18 cellular contexts compared by ENCODE assay signal in genomic region chr2:216236486-216236885, GRCh38.
DNase-seq lines count a peak whose midpoint lies in the region; ATAC-seq, FAIRE-seq and TF ChIP-seq lines count a peak whose summit lies in the region.
"Had no signal": no experiment of that assay in that cellular context is flagged by ENCODE, and none has a peak within 500 bp of the region (broad histone marks: within the 10 kb centered on the region; RNA-seq: fewer than 3 reads in every experiment).

No MANE protein-coding gene starts in this region.

- H3K9me3 ChIP-seq in lung (ENCODE audit: control insufficient read depth in 2 of 2, insufficient read depth in 1 of 2, low read length in 1 of 2) = peaks cover 9 to 10% of the 10 kb centered on the region in 2 donors
- H3K9me3 ChIP-seq in vagina = peaks cover 4% of the 10 kb centered on the region
- peaks cover 22% of the 10 kb centered on the region for H3K9me3 ChIP-seq in HepG2 (ENCODE audit: low read length)
- H3K9me3 ChIP-seq: BE2C had no signal

- no peak for TF ChIP-seq RAD21 in HepG2 (CRISPR knock-in tag; IDR thresholded peaks at IDR 0.05)

- ATAC-seq in lung (ENCODE audit: insufficient read depth, low FRiP score) (no peak), HepG2 (no peak)
- ATAC-seq: A549, HCT116 had no signal

- no peak overlapping the region for H3K27ac ChIP-seq in lung (ENCODE audit: low read depth in 1 of 2, low read length in 1 of 2)
- H3K27ac ChIP-seq in vagina = no peak overlapping the region
- no peak overlapping the region for H3K27ac ChIP-seq in HepG2 (ENCODE audit: extremely low read length, insufficient read depth, low read length)
- H3K27ac ChIP-seq: A549, C4-2B, GM23248 had no signal

- no TSS peak for BruUV-seq in HepG2 (replicated peaks; lab: Mats Ljungman, UMichigan)

- intact Hi-C loops in vagina (cut with DNase I) = no loop called here
- intact Hi-C loops in HepG2 (cut with micrococcal nuclease; ENCODE audit: unreplicated experiment) = no loop called here
- intact Hi-C loops in posterior vena cava (cut with DNase I) = no loop called here

- TF ChIP-seq EP300 in HepG2 (IDR thresholded peaks at IDR 0.05; ENCODE audit: low read depth in 2 of 2, low read length in 2 of 2) (no peak), HepG2 (CRISPR knock-in tag; IDR thresholded peaks at IDR 0.05; ENCODE audit: borderline replicate concordance) (no peak)

- H3K4me1 ChIP-seq in lung (ENCODE audit: control insufficient read depth in 2 of 2, insufficient read depth in 2 of 2, low read length in 2 of 2) (no peaks in the 10 kb centered on the region), vagina (no peaks in the 10 kb centered on the region), HepG2 (ENCODE audit: insufficient read depth, low read length) (no peaks in the 10 kb centered on the region)
- H3K4me1 ChIP-seq: A549 had no signal

- H3K79me2 ChIP-seq in HepG2 (ENCODE audit: insufficient read depth, low read length) = no peaks in the 10 kb centered on the region

- CTCF ChIA-PET in HepG2 (lab: Yijun Ruan, JAX; ENCODE audit: low intra/inter-chr PET ratio, low total read pairs) = no interaction called here

- TF ChIP-seq POLR2A in vagina (IDR thresholded peaks at IDR 0.05) (no peak), HepG2 (IDR thresholded peaks at IDR 0.05; ENCODE audit: insufficient read depth in 1 of 2, low read depth in 2 of 2, low read length in 2 of 2) (no peak)

- no peaks in the 10 kb centered on the region for H4K20me1 ChIP-seq in HepG2 (ENCODE audit: insufficient read depth, low read length)

- H3K27me3 ChIP-seq in lung (ENCODE audit: control insufficient read depth, insufficient read depth) (no peaks in the 10 kb centered on the region), vagina (no peaks in the 10 kb centered on the region), HepG2 (ENCODE audit: control insufficient read depth in 1 of 2, insufficient read depth in 2 of 2, low read length in 2 of 2) (no peaks in the 10 kb centered on the region; a peak in 1 of 5 replicates)
- H3K27me3 ChIP-seq: BE2C had no signal

- POLR2A ChIA-PET in HepG2 (lab: Yijun Ruan, JAX) = no interaction called here

- in situ Hi-C loops in HepG2 (cut with HindIII; ENCODE audit: extremely low pct_ligation_motif_present, low pct_unique_long_range_greater_than_20kb) = no loop called here

- H3K36me3 ChIP-seq in lung (ENCODE audit: control insufficient read depth in 2 of 2, insufficient read depth in 2 of 2, low read length in 2 of 2) = no peaks in the 10 kb centered on the region
- H3K36me3 ChIP-seq in vagina = no peaks in the 10 kb centered on the region
- no peaks in the 10 kb centered on the region for H3K36me3 ChIP-seq in HepG2 (replicated peaks in 1 of 2; ENCODE audit: control insufficient read depth in 1 of 2, insufficient read depth in 2 of 2, low read length in 2 of 2)
- H3K36me3 ChIP-seq: BE2C had no signal

- TF ChIP-seq CTCF in lung (IDR thresholded peaks at IDR 0.05; ENCODE audit: control extremely low read depth, extremely low read depth) (no peak), vagina (IDR thresholded peaks at IDR 0.05) (no peak), HepG2 (CRISPR knock-in tag; IDR thresholded peaks at IDR 0.05) (no peak)

- no peak overlapping the region for H3K4me2 ChIP-seq in HepG2 (ENCODE audit: low read depth, low read length)
- H3K4me2 ChIP-seq: A549 had no signal

- no peak overlapping the region for H3K9ac ChIP-seq in HepG2 (ENCODE audit: insufficient read depth, low read depth, low read length)
- H3K9ac ChIP-seq: GM23248 had no signal

- FAIRE-seq in HepG2 (lab: Jason Lieb, UNC) = no peak
- FAIRE-seq: A549, D721Med, H54, HTR-8/SVneo had no signal

- H3K4me3 ChIP-seq in lung (no peak overlapping the region), vagina (no peak overlapping the region), HepG2 (replicated peaks in 1 of 3; ENCODE audit: insufficient read depth in 1 of 3, low read depth in 2 of 3, low read length in 3 of 3) (no peak overlapping the region)
- H3K4me3 ChIP-seq: A549, GM23248 had no signal

- DNase-seq in activated CD8-positive, alpha-beta memory T cell treated with anti-CD3 and anti-CD28 coated beads for 24 hours = peak; percentile 13
- DNase-seq in activated CD8-positive, alpha-beta memory T cell treated with anti-CD3 and anti-CD28 coated beads, Interleukin-2, amount 50 U/mL, for 4 hours = no peak
- DNase-seq in NCI-H345 (lab: John Stamatoyannopoulos, UW) (peak; percentile 31), lung (ENCODE audit: low spot score) (peak; percentile 5), vagina (ENCODE audit: extremely low spot score in 2 of 2) (peak; percentile 46 to 47), HepG2 (ENCODE audit: low spot score) (no peak), posterior vena cava (ENCODE audit: low spot score) (no peak)
- DNase-seq: BE2C; CD4-positive, alpha-beta memory T cell; DMS153; GF-D8; GM23248 had no signal

- 0% methylated on average over 1 of the region's 1 CpG for WGBS in lung, 2 donors
- 0% methylated on average over 1 of the region's 1 CpG for WGBS in HepG2 (ENCODE audit: low lambda C conversion rate)

- H2AFZ ChIP-seq in HepG2 (ENCODE audit: low read length) = no peak overlapping the region
- H2AFZ ChIP-seq: GM23248 had no signal

TF ChIP-seq in HepG2, 621 proteins besides CTCF, POLR2A, EP300 and RAD21 (continues in another document):
- TF ChIP-seq, protein P1, sequence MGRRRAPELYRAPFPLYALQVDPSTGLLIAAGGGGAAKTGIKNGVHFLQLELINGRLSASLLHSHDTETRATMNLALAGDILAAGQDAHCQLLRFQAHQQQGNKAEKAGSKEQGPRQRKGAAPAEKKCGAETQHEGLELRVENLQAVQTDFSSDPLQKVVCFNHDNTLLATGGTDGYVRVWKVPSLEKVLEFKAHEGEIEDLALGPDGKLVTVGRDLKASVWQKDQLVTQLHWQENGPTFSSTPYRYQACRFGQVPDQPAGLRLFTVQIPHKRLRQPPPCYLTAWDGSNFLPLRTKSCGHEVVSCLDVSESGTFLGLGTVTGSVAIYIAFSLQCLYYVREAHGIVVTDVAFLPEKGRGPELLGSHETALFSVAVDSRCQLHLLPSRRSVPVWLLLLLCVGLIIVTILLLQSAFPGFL (CRISPR knock-in tag; IDR thresholded peaks at IDR 0.05) = no peak
- TF ChIP-seq ZBTB21 (CRISPR knock-in tag; IDR thresholded peaks at IDR 0.05) = no peak
- no peak for TF ChIP-seq NFKB2 (CRISPR knock-in tag; IDR thresholded peaks at IDR 0.05; ENCODE audit: borderline replicate concordance)
- TF ChIP-seq UBTF (CRISPR knock-in tag; IDR thresholded peaks at IDR 0.05) = no peak
- TF ChIP-seq DMTF1 (CRISPR knock-in tag; IDR thresholded peaks at IDR 0.05) = no peak
- TF ChIP-seq HNRNPUL1 (IDR thresholded peaks at IDR 0.05; ENCODE audit: low read depth, low read length) = no peak
- TF ChIP-seq ZNF333 (CRISPR knock-in tag; IDR thresholded peaks at IDR 0.05; ENCODE audit: borderline replicate concordance) = no peak
- TF ChIP-seq ZNF564 (CRISPR knock-in tag; IDR thresholded peaks at IDR 0.05) = no peak
- no peak for TF ChIP-seq REPIN1 (CRISPR knock-in tag; IDR thresholded peaks at IDR 0.05; ENCODE audit: borderline replicate concordance, low read depth)
- TF ChIP-seq CENPBD1 (CRISPR knock-in tag; IDR thresholded peaks at IDR 0.05; ENCODE audit: borderline replicate concordance, low read depth) = no peak
- TF ChIP-seq NBN (conservative IDR thresholded peaks at IDR 0.05) = no peak
- no peak for TF ChIP-seq PLSCR1 (CRISPR knock-in tag; IDR thresholded peaks at IDR 0.05; ENCODE audit: borderline replicate concordance)
- no peak for TF ChIP-seq HOXA9 (CRISPR knock-in tag; IDR thresholded peaks at IDR 0.05; ENCODE audit: borderline replicate concordance)

Comparison
In these comparisons a context has a peak if more than half of its experiments do, and no peak if none do; other contexts are left out.
1. DNase-seq: peak in activated CD8-positive, alpha-beta memory T cell treated with anti-CD3 and anti-CD28 coated beads for 24 hours (single experiment), NCI-H345 (single experiment), lung (single experiment) and vagina (2 of 2); none in activated CD8-positive, alpha-beta memory T cell treated with anti-CD3 and anti-CD28 coated beads, Interleukin-2, amount 50 U/mL, for 4 hours (single experiment), HepG2 (single experiment) and posterior vena cava (single experiment).